In genomic region chr22:27113211-27114030, GRCh38 we compare ENCODE assay signal across 8 cellular contexts.
A peak's percentile ranks its signal among the peaks of the same experiment; 100 is the strongest.
DNase-seq lines count a peak whose midpoint lies in the region; ATAC-seq and TF ChIP-seq lines count a peak whose summit lies in the region.

No MANE protein-coding gene starts in this region.

- H3K27me3 Mint-ChIP-seq in endothelial cell (ENCODE audit: unreplicated experiment): no peaks in the 10 kb centered on the region

- no peaks in the 10 kb centered on the region for H3K36me3 Mint-ChIP-seq in endothelial cell (ENCODE audit: low read depth, unreplicated experiment)

- intact Hi-C loops in posterior cingulate gyrus (cut with DNase I): no loop called here

- in situ Hi-C loops in GM13976 (cut with MboI; ENCODE audit: low sequenced_read_pairs, unreplicated experiment): no loop called here

- CTCF ChIA-PET in RWPE1 (lab: Yijun Ruan, JAX): no interaction called here

- POLR2A ChIA-PET in RWPE1 (lab: Yijun Ruan, JAX; ENCODE audit: low non-redundant PET): no interaction called here

- peak overlapping the region; percentile 73 for H3K27ac ChIP-seq in RWPE1

- ATAC-seq in HG02588 (IDR thresholded peaks at IDR 0.05; ENCODE audit: unreplicated experiment) (no peak), GM18520 (IDR thresholded peaks at IDR 0.05; ENCODE audit: unreplicated experiment) (no peak)

- H3K4me3 Mint-ChIP-seq in endothelial cell (ENCODE audit: unreplicated experiment): no peak overlapping the region

- H3K27ac Mint-ChIP-seq in endothelial cell (ENCODE audit: unreplicated experiment): no peak overlapping the region

- DNase-seq in EL (peak; percentile 96), RWPE1 (ENCODE audit: low spot score) (peak; percentile 61), fibroblast of the conjunctiva (ENCODE audit: low read depth) (peak; percentile 31), posterior cingulate gyrus (peak in 9 of 10 donors; percentile 23 to 90 (median 40)), GM13976 (ENCODE audit: low spot score) (no peak), endothelial cell (ENCODE audit: low spot score) (no peak)

- H3K4me1 Mint-ChIP-seq in endothelial cell (ENCODE audit: unreplicated experiment): peaks cover 3% of the 10 kb centered on the region

- H3K9me3 Mint-ChIP-seq in endothelial cell (ENCODE audit: unreplicated experiment): no peaks in the 10 kb centered on the region

- TF ChIP-seq CTCF in RWPE1 (conservative IDR thresholded peaks at IDR 0.05; ENCODE audit: low read depth) (no peak), GM13976 (IDR thresholded peaks at IDR 0.05; ENCODE audit: borderline replicate concordance, control extremely low read depth, extremely low read depth, insufficient read depth, missing control alignments) (no peak), endothelial cell (IDR thresholded peaks at IDR 0.05; ENCODE audit: unreplicated experiment) (no peak)

Comparison
In these comparisons a context has a peak if more than half of its experiments do, and no peak if none do; other contexts are left out.
1. DNase-seq: peak in EL (single experiment), RWPE1 (single experiment), fibroblast of the conjunctiva (single experiment) and posterior cingulate gyrus (9 of 10); none in GM13976 (single experiment) and endothelial cell (single experiment).